In the genomic region with DNA sequence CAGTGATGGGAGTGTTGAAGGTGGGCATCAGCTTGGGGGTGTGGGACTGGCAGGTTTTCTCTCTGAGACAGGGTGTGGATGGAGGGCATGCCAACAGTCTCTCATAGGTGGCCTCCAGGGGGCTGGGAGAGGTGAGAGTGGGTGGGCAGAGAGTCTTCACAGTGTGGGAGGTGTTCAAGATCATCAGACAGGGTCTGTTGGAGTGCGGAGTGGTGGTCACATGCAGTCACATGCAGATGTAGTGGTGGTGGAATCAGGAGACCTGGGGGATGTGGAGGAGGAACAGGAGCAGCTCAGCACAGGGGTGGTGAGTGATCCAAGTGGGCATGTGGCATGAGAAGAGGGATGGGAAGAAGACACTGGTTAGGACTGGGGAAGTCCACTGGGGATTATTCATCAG, we compare ENCODE assay signal across 23 cellular contexts. TPM values are rescaled to one million over a fixed set of nuclear protein-coding genes. Genes with fewer than 3 reads are reported as not detected.
DNase-seq lines count a peak whose midpoint lies in the region; ATAC-seq and TF ChIP-seq lines count a peak whose summit lies in the region.
"Had no signal": no experiment of that assay in that cellular context is flagged by ENCODE, and none has a peak within 500 bp of the region (broad histone marks: within the 10 kb centered on the region; RNA-seq: fewer than 3 reads in every experiment).

No MANE protein-coding gene starts in this region.

- TF ChIP-seq CTCF in GM12873 (IDR thresholded peaks at IDR 0.05; ENCODE audit: insufficient read depth, low read depth, low read length, missing control alignments) (peak; percentile 22), OCI-LY3 (IDR thresholded peaks at IDR 0.05; ENCODE audit: low read depth, low read length) (no peak)

- H3K36me3 Mint-ChIP-seq in dendritic cell treated with granulocyte-macrophage colony-stimulating factor and Interleukin-4, amounts not matched to agents 40 ng/mL and 50 ng/mL, for 4 days (ENCODE audit: low read depth): peaks cover 31% of the 10 kb centered on the region
- H3K36me3 Mint-ChIP-seq in stimulated activated naive B cell treated with anti-CD40 and anti-IgM and Interleukin-4, amounts not matched to agents 10 μg/mL and 1 μg/mL and 100 μg/mL, for 72 hours: peaks cover 49 to 65% of the 10 kb centered on the region in 2 donors

- H3K4me1 ChIP-seq in OCI-LY3 (ENCODE audit: low read length) (peaks cover 57% of the 10 kb centered on the region), mesendoderm (ENCODE audit: control insufficient read depth, low read depth, low read length) (peaks cover 7% of the 10 kb centered on the region)
- H3K4me1 ChIP-seq: prostate gland had no signal

- DNase-seq in stimulated activated naive B cell treated with anti-CD40 and anti-IgM and Interleukin-4, amounts not matched to agents 10 μg/mL and 1 μg/mL and 100 μg/mL, for 72 hours: no peak
- DNase-seq in mesendoderm: no peak
- no peak for DNase-seq in stimulated activated CD4-positive, alpha-beta T cell treated with anti-CD3 and anti-CD28 coated beads, Interleukin-1b, Interleukin-23, amount 100 ng/mL, for 48 hours
- DNase-seq: activated CD4-positive, CD25-positive, alpha-beta regulatory T cell treated with anti-CD3 and anti-CD28 coated beads, Interleukin-2, amount 50 U/mL, for 72 hours; activated CD8-positive, alpha-beta memory T cell treated with anti-CD3 and anti-CD28 coated beads, Interleukin-2, amount 10 ng/mL, durations not matched to agents 7 days and 5 days; activated effector memory CD4-positive, alpha-beta T cell treated with Interleukin-2 at 50 U/mL for 16 hours; COR-L47; foreskin melanocyte; mesenchymal stem cell; naive thymus-derived CD8-positive, alpha-beta T cell; NCI-H146; NCI-H774; small intestine; stimulated activated CD4-positive, alpha-beta T cell treated with anti-CD3 and anti-CD28 coated beads, Interleukin-4, amount 100 ng/mL, for 24 hours; T1000 had no signal

- intact Hi-C loops in dendritic cell treated with granulocyte-macrophage colony-stimulating factor and Interleukin-4, amounts not matched to agents 40 ng/mL and 50 ng/mL, for 4 days (cut with micrococcal nuclease): loop anchor here (10.0 kb wide), 1 partner anchor 496 kb away; a partner anchor contains a TSS

- H3K36me3 ChIP-seq in OCI-LY3 (replicated peaks; ENCODE audit: low read depth, low read length) (peaks cover 25% of the 10 kb centered on the region), mesendoderm (ENCODE audit: control insufficient read depth, insufficient read depth, low read length) (no peaks in the 10 kb centered on the region)
- H3K36me3 ChIP-seq: prostate gland had no signal

- H2BK5ac ChIP-seq in mesendoderm (ENCODE audit: low read length): no peak overlapping the region

- H3K79me1 ChIP-seq in mesendoderm (ENCODE audit: low read length): peaks cover 5% of the 10 kb centered on the region

- peak; percentile 13 to 16 for ATAC-seq in stimulated activated naive B cell treated with anti-CD40 and anti-IgM and Interleukin-4, amounts not matched to agents 10 μg/mL and 1 μg/mL and 100 μg/mL, for 72 hours (replicated peaks)
- no peak for ATAC-seq in GM21619 (IDR thresholded peaks at IDR 0.05; ENCODE audit: unreplicated experiment)
- ATAC-seq: activated CD8-positive, alpha-beta memory T cell treated with anti-CD3 and anti-CD28 coated beads, Interleukin-2, amount 10 ng/mL, durations not matched to agents 7 days and 5 days; naive thymus-derived CD8-positive, alpha-beta T cell had no signal

- H3K27ac ChIP-seq in OCI-LY3 (ENCODE audit: low read length): no peak overlapping the region
- no peak overlapping the region for H3K27ac ChIP-seq in mesendoderm (ENCODE audit: low read depth, low read length)
- H3K27ac ChIP-seq: cardiac muscle cell, prostate gland, thoracic aorta had no signal

- no peak overlapping the region for H3K56ac ChIP-seq in mesendoderm (ENCODE audit: low read length)

- H3K23ac ChIP-seq in mesendoderm (ENCODE audit: low read length): no peak overlapping the region

- no peak overlapping the region for H2BK15ac ChIP-seq in mesendoderm (replicated peaks; ENCODE audit: low read depth)

- peaks cover 77% of the 10 kb centered on the region for H3K4me1 Mint-ChIP-seq in dendritic cell treated with granulocyte-macrophage colony-stimulating factor and Interleukin-4, amounts not matched to agents 40 ng/mL and 50 ng/mL, for 4 days (ENCODE audit: low read depth)
- peaks cover 55 to 79% of the 10 kb centered on the region in 2 donors for H3K4me1 Mint-ChIP-seq in stimulated activated naive B cell treated with anti-CD40 and anti-IgM and Interleukin-4, amounts not matched to agents 10 μg/mL and 1 μg/mL and 100 μg/mL, for 72 hours

- H3K27ac Mint-ChIP-seq in dendritic cell treated with granulocyte-macrophage colony-stimulating factor and Interleukin-4, amounts not matched to agents 40 ng/mL and 50 ng/mL, for 4 days: peak overlapping the region; percentile 99
- peak overlapping the region; percentile 97 for H3K27ac Mint-ChIP-seq in stimulated activated naive B cell treated with anti-CD40 and anti-IgM and Interleukin-4, amounts not matched to agents 10 μg/mL and 1 μg/mL and 100 μg/mL, for 72 hours
- H3K27ac Mint-ChIP-seq: activated CD8-positive, alpha-beta memory T cell treated with anti-CD3 and anti-CD28 coated beads, Interleukin-2, amount 10 ng/mL, durations not matched to agents 7 days and 5 days had no signal

- H3K9me3 ChIP-seq in OCI-LY3 (ENCODE audit: insufficient read depth, low read length): no peaks in the 10 kb centered on the region
- H3K9me3 ChIP-seq: prostate gland, thoracic aorta had no signal

- H3K18ac ChIP-seq in mesendoderm (ENCODE audit: low read length): no peak overlapping the region

- no peak overlapping the region for H3K4me3 ChIP-seq in OCI-LY3 (ENCODE audit: low read length)
- no peak overlapping the region for H3K4me3 ChIP-seq in mesendoderm (ENCODE audit: low read length)
- H3K4me3 ChIP-seq: cardiac muscle cell, prostate gland, thoracic aorta had no signal

- no peak overlapping the region for H4K8ac ChIP-seq in mesendoderm (ENCODE audit: low read depth, low read length)

- no peak overlapping the region for H4K5ac ChIP-seq in mesendoderm (ENCODE audit: low read length)

- no peaks in the 10 kb centered on the region for H3K27me3 Mint-ChIP-seq in dendritic cell treated with granulocyte-macrophage colony-stimulating factor and Interleukin-4, amounts not matched to agents 40 ng/mL and 50 ng/mL, for 4 days
- H3K27me3 Mint-ChIP-seq in stimulated activated naive B cell treated with anti-CD40 and anti-IgM and Interleukin-4, amounts not matched to agents 10 μg/mL and 1 μg/mL and 100 μg/mL, for 72 hours: no peaks in the 10 kb centered on the region
- H3K27me3 Mint-ChIP-seq: activated CD8-positive, alpha-beta memory T cell treated with anti-CD3 and anti-CD28 coated beads, Interleukin-2, amount 10 ng/mL, durations not matched to agents 7 days and 5 days; naive thymus-derived CD8-positive, alpha-beta T cell had no signal

- no peak overlapping the region for H3K4ac ChIP-seq in mesendoderm (ENCODE audit: low read depth, low read length)

- peaks cover 32% of the 10 kb centered on the region; the same call in 1 of the 2 replicates for H4K20me1 ChIP-seq in OCI-LY3 (ENCODE audit: insufficient read depth, low read length)

- H3K27me3 ChIP-seq in OCI-LY3 (ENCODE audit: low read depth, low read length): no peaks in the 10 kb centered on the region
- no peaks in the 10 kb centered on the region for H3K27me3 ChIP-seq in mesendoderm (ENCODE audit: insufficient read depth, low read length, poor library complexity)
- H3K27me3 ChIP-seq: cardiac muscle cell had no signal

- H2AFZ ChIP-seq in OCI-LY3 (ENCODE audit: low read depth, low read length): no peak overlapping the region

- H3K79me2 ChIP-seq in OCI-LY3 (ENCODE audit: low read length): peaks cover 62% of the 10 kb centered on the region
- H3K79me2 ChIP-seq in mesendoderm (ENCODE audit: control insufficient read depth, insufficient read depth, low read length): no peaks in the 10 kb centered on the region

- no peak overlapping the region for H2AK5ac ChIP-seq in mesendoderm (ENCODE audit: low read length)

- no peaks in the 10 kb centered on the region for H3K9me3 Mint-ChIP-seq in dendritic cell treated with granulocyte-macrophage colony-stimulating factor and Interleukin-4, amounts not matched to agents 40 ng/mL and 50 ng/mL, for 4 days
- H3K9me3 Mint-ChIP-seq in stimulated activated naive B cell treated with anti-CD40 and anti-IgM and Interleukin-4, amounts not matched to agents 10 μg/mL and 1 μg/mL and 100 μg/mL, for 72 hours: no peaks in the 10 kb centered on the region
- H3K9me3 Mint-ChIP-seq: naive thymus-derived CD8-positive, alpha-beta T cell had no signal

- H3K4me2 ChIP-seq in OCI-LY3 (ENCODE audit: low read length): 0 out of 2 replicates have a peak overlapping the region, but pooled peaks have one; percentile 84
- H3K4me2 ChIP-seq in mesendoderm (ENCODE audit: low read length): no peak overlapping the region

- peak overlapping the region; percentile 40 for H3K4me3 Mint-ChIP-seq in dendritic cell treated with granulocyte-macrophage colony-stimulating factor and Interleukin-4, amounts not matched to agents 40 ng/mL and 50 ng/mL, for 4 days
- H3K4me3 Mint-ChIP-seq in stimulated activated naive B cell treated with anti-CD40 and anti-IgM and Interleukin-4, amounts not matched to agents 10 μg/mL and 1 μg/mL and 100 μg/mL, for 72 hours: peak overlapping the region; percentile 75 to 81
- H3K4me3 Mint-ChIP-seq: activated CD8-positive, alpha-beta memory T cell treated with anti-CD3 and anti-CD28 coated beads, Interleukin-2, amount 10 ng/mL, durations not matched to agents 7 days and 5 days; naive thymus-derived CD8-positive, alpha-beta T cell had no signal

- H3K9ac ChIP-seq in OCI-LY3 (ENCODE audit: low read length): no peak overlapping the region
- no peak overlapping the region for H3K9ac ChIP-seq in mesendoderm (ENCODE audit: low read length)

- no peak overlapping the region for H2BK120ac ChIP-seq in mesendoderm (ENCODE audit: low read depth, low read length)

- no CpG with 5 or more reads among the region's 1 CpG for WGBS in mesendoderm (ENCODE audit: extremely low coverage, insufficient coverage, low lambda C conversion rate)

RNA-seq across cellular contexts. Expression of a gene that starts 5.8 kb away (rescaled TPM):
- polyA plus RNA-seq in mesendoderm (2013, experiment 1 of 2): 18.3 TPM
- polyA plus RNA-seq in mesendoderm (2013, experiment 2 of 2): 17.9 TPM

RNA-seq across cellular contexts. Expression of a gene that starts 34.9 kb away (rescaled TPM):
- 6.4 TPM for polyA plus RNA-seq in mesendoderm (2013, experiment 1 of 2)
- 6.3 TPM for polyA plus RNA-seq in mesendoderm (2013, experiment 2 of 2)

RNA-seq across cellular contexts. Expression of a gene that starts 44.8 kb away (rescaled TPM):
- not detected for polyA plus RNA-seq in mesendoderm (2013, experiment 1 of 2)
- not detected for polyA plus RNA-seq in mesendoderm (2013, experiment 2 of 2)
- polyA plus RNA-seq: cardiac muscle cell; H1; naive thymus-derived CD8-positive, alpha-beta T cell; small intestine had no signal
